20 cellular contexts compared by ENCODE assay signal in genomic region chr9:134888603-134889195, GRCh38. TPM values are rescaled to one million over a fixed set of nuclear protein-coding genes. Genes with fewer than 3 reads are reported as not detected.
DNase-seq lines count a peak whose midpoint lies in the region; ATAC-seq and TF ChIP-seq lines count a peak whose summit lies in the region.
"Had no signal": no experiment of that assay in that cellular context is flagged by ENCODE, and none has a peak within 500 bp of the region (broad histone marks: within the 10 kb centered on the region; RNA-seq: fewer than 3 reads in every experiment).

No MANE protein-coding gene starts in this region.

- no peak for ATAC-seq in GM19351 (IDR thresholded peaks at IDR 0.05; ENCODE audit: unreplicated experiment)
- ATAC-seq: GM23338 had no signal

- intact Hi-C loops in activated CD4-positive, alpha-beta T cell treated with anti-CD3 and anti-CD28 coated beads, Interleukin-2, amount 10 ng/mL, durations not matched to agents 24 days and 14 days (cut with micrococcal nuclease): no loop called here
- intact Hi-C loops in stomach (cut with DNase I; ENCODE audit: low total_unique reads): no loop called here

- TF ChIP-seq CTCF in stomach (IDR thresholded peaks at IDR 0.05): no peak

- H3K27me3 ChIP-seq in SJCRH30 (no peaks in the 10 kb centered on the region), stomach (peaks cover 0 to 55% (median 4%) of the 10 kb centered on the region in 3 donors)
- H3K27me3 ChIP-seq: BE2C, MG63, Peyer's patch had no signal

- H3K36me3 ChIP-seq in SJCRH30 (no peaks in the 10 kb centered on the region), stomach (no peaks in the 10 kb centered on the region)
- H3K36me3 ChIP-seq: BE2C, MG63, Peyer's patch had no signal

- H3K27ac ChIP-seq in SJCRH30 (peak overlapping the region; percentile 47), stomach (no peak overlapping the region)
- H3K27ac ChIP-seq: 22Rv1, Peyer's patch had no signal

- no peaks in the 10 kb centered on the region for H3K36me3 Mint-ChIP-seq in activated CD4-positive, alpha-beta T cell treated with anti-CD3 and anti-CD28 coated beads, Interleukin-2, amount 10 ng/mL, durations not matched to agents 24 days and 14 days (ENCODE audit: low read depth)
- H3K36me3 Mint-ChIP-seq: CD8-positive, alpha-beta memory T cell had no signal

- no peaks in the 10 kb centered on the region for H3K9me3 Mint-ChIP-seq in activated CD4-positive, alpha-beta T cell treated with anti-CD3 and anti-CD28 coated beads, Interleukin-2, amount 10 ng/mL, durations not matched to agents 24 days and 14 days
- H3K9me3 Mint-ChIP-seq: CD8-positive, alpha-beta memory T cell had no signal

- no peaks in the 10 kb centered on the region for H3K4me1 Mint-ChIP-seq in activated CD4-positive, alpha-beta T cell treated with anti-CD3 and anti-CD28 coated beads, Interleukin-2, amount 10 ng/mL, durations not matched to agents 24 days and 14 days
- H3K4me1 Mint-ChIP-seq: CD8-positive, alpha-beta memory T cell; GM23338 had no signal

- WGBS in stomach, 5 donors: 70 to 84% (median 76%) methylated on average over 9 to 14 of the region's 14 CpGs

- H3K9me3 ChIP-seq in SJCRH30 (replicated peaks): no peaks in the 10 kb centered on the region
- H3K9me3 ChIP-seq in stomach: no peaks in the 10 kb centered on the region
- H3K9me3 ChIP-seq: BE2C, MG63, Peyer's patch had no signal

- H3K27ac Mint-ChIP-seq in activated CD4-positive, alpha-beta T cell treated with anti-CD3 and anti-CD28 coated beads, Interleukin-2, amount 10 ng/mL, durations not matched to agents 24 days and 14 days: no peak overlapping the region
- H3K27ac Mint-ChIP-seq: CD8-positive, alpha-beta memory T cell; GM23338 had no signal

- H3K4me1 ChIP-seq in SJCRH30 (peaks cover 22% of the 10 kb centered on the region), stomach (no peaks in the 10 kb centered on the region)
- H3K4me1 ChIP-seq: BE2C, Peyer's patch had no signal

- TF ChIP-seq POLR2A in stomach (IDR thresholded peaks at IDR 0.05): no peak

- H3K27me3 Mint-ChIP-seq in activated CD4-positive, alpha-beta T cell treated with anti-CD3 and anti-CD28 coated beads, Interleukin-2, amount 10 ng/mL, durations not matched to agents 24 days and 14 days: no peaks in the 10 kb centered on the region

- no peak for TF ChIP-seq EP300 in stomach (IDR thresholded peaks at IDR 0.05)

- DNase-seq in activated CD4-positive, alpha-beta T cell treated with anti-CD3 and anti-CD28 coated beads for 1 hour: peak; percentile 4
- no peak for DNase-seq in activated CD4-positive, alpha-beta T cell treated with anti-CD3 and anti-CD28 coated beads, Interleukin-2, amount 10 ng/mL, durations not matched to agents 24 days and 14 days
- peak; percentile 85 to 93 for DNase-seq in SJCRH30
- peak; percentile 67 for DNase-seq in mesenteric fat pad (ENCODE audit: low spot score)
- DNase-seq in stomach: peak; percentile 19
- no peak for DNase-seq in RPMI8226
- DNase-seq in UCSD-AML1 (lab: John Stamatoyannopoulos, UW; ENCODE audit: unreplicated experiment): no peak
- DNase-seq: BE2C; CD8-positive, alpha-beta memory T cell; DMS79; MG63; NCI-H1092 treated with DMSO at 0.1 percent for 48 hours; NCI-H2081 treated with DMSO at 0.1 percent for 48 hours; Right ventricle myocardium superior had no signal

- H3K4me3 ChIP-seq in SJCRH30 (no peak overlapping the region), stomach (no peak overlapping the region)
- H3K4me3 ChIP-seq: GM23338, MG63, Peyer's patch had no signal

- H3K4me3 Mint-ChIP-seq in activated CD4-positive, alpha-beta T cell treated with anti-CD3 and anti-CD28 coated beads, Interleukin-2, amount 10 ng/mL, durations not matched to agents 24 days and 14 days: no peak overlapping the region
- H3K4me3 Mint-ChIP-seq: CD8-positive, alpha-beta memory T cell; GM23338 had no signal

RNA-seq across cellular contexts. Expression of gene FCN2, which starts 8.1 kb away (rescaled TPM):
- total RNA-seq in activated CD4-positive, alpha-beta T cell treated with anti-CD3 and anti-CD28 coated beads, Interleukin-2, amount 10 ng/mL, durations not matched to agents 24 days and 14 days: not detected in 2 replicates
- total RNA-seq in SJCRH30 (2014; rRNA removed; shearing (Covaris generic)): not detected in 2 replicates
- total RNA-seq in mesenteric fat pad (1.2 TPM), stomach (not detected)
- polyA plus RNA-seq in stomach: under 1 TPM in 1 of 3 donors, not detected in 2; 0.13 TPM
- total RNA-seq: CD8-positive, alpha-beta memory T cell; G401; GM23338; Peyer's patch had no signal
- polyA plus RNA-seq: AG04450; CD8-positive, alpha-beta memory T cell; GM23338 had no signal

RNA-seq across cellular contexts. Expression of gene FCN1, which starts 29.0 kb away (rescaled TPM):
- not detected in 2 replicates for total RNA-seq in activated CD4-positive, alpha-beta T cell treated with anti-CD3 and anti-CD28 coated beads, Interleukin-2, amount 10 ng/mL, durations not matched to agents 24 days and 14 days
- not detected in 2 replicates for total RNA-seq in SJCRH30 (2014; rRNA removed; shearing (Covaris generic))
- 27.9 TPM for total RNA-seq in mesenteric fat pad
- 1 to 10 TPM in 1 of 5 donors, not detected in 4; 2.8 TPM for total RNA-seq in stomach
- 1 to 10 TPM in 2 of 3 donors, under 1 TPM in 1; 0.38 to 2.1 (median 1.2) TPM for polyA plus RNA-seq in stomach
- total RNA-seq: G401, GM23338 had no signal
- polyA plus RNA-seq: AG04450; CD8-positive, alpha-beta memory T cell; GM23338 had no signal

Comparison
In these comparisons a context has a peak if more than half of its experiments do, and no peak if none do; other contexts are left out.
1. DNase-seq: peak in activated CD4-positive, alpha-beta T cell treated with anti-CD3 and anti-CD28 coated beads for 1 hour (single experiment), SJCRH30 (2 of 2), mesenteric fat pad (single experiment) and stomach (single experiment); none in activated CD4-positive, alpha-beta T cell treated with anti-CD3 and anti-CD28 coated beads, Interleukin-2, amount 10 ng/mL, durations not matched to agents 24 days and 14 days (single experiment), RPMI8226 (single experiment) and UCSD-AML1 (single experiment).